In genomic region chr10:121036431-121036830, GRCh38 we compare ENCODE assay signal across 3 cellular contexts.
TF ChIP-seq lines count a peak whose summit lies in the region.

No MANE protein-coding gene starts in this region.

TF ChIP-seq in GM23338, 12 proteins besides CTCF, POLR2A, EP300 and RAD21 (continued from another document and continues in another):
- no peak for TF ChIP-seq REST (IDR thresholded peaks at IDR 0.05; ENCODE audit: unreplicated experiment)
- no peak for TF ChIP-seq STAT1 (IDR thresholded peaks at IDR 0.05; ENCODE audit: unreplicated experiment)

TF ChIP-seq in WTC11, 78 proteins besides CTCF, POLR2A, EP300 and RAD21 (continued from another document):
- no peak for TF ChIP-seq AR (CRISPR knock-in tag; IDR thresholded peaks at IDR 0.05)
- TF ChIP-seq ZSCAN18 (CRISPR knock-in tag; IDR thresholded peaks at IDR 0.05): no peak
- no peak for TF ChIP-seq EMX1 (CRISPR knock-in tag; IDR thresholded peaks at IDR 0.05)
- no peak for TF ChIP-seq IRF1 (CRISPR knock-in tag; IDR thresholded peaks at IDR 0.05)
- TF ChIP-seq, protein P1, sequence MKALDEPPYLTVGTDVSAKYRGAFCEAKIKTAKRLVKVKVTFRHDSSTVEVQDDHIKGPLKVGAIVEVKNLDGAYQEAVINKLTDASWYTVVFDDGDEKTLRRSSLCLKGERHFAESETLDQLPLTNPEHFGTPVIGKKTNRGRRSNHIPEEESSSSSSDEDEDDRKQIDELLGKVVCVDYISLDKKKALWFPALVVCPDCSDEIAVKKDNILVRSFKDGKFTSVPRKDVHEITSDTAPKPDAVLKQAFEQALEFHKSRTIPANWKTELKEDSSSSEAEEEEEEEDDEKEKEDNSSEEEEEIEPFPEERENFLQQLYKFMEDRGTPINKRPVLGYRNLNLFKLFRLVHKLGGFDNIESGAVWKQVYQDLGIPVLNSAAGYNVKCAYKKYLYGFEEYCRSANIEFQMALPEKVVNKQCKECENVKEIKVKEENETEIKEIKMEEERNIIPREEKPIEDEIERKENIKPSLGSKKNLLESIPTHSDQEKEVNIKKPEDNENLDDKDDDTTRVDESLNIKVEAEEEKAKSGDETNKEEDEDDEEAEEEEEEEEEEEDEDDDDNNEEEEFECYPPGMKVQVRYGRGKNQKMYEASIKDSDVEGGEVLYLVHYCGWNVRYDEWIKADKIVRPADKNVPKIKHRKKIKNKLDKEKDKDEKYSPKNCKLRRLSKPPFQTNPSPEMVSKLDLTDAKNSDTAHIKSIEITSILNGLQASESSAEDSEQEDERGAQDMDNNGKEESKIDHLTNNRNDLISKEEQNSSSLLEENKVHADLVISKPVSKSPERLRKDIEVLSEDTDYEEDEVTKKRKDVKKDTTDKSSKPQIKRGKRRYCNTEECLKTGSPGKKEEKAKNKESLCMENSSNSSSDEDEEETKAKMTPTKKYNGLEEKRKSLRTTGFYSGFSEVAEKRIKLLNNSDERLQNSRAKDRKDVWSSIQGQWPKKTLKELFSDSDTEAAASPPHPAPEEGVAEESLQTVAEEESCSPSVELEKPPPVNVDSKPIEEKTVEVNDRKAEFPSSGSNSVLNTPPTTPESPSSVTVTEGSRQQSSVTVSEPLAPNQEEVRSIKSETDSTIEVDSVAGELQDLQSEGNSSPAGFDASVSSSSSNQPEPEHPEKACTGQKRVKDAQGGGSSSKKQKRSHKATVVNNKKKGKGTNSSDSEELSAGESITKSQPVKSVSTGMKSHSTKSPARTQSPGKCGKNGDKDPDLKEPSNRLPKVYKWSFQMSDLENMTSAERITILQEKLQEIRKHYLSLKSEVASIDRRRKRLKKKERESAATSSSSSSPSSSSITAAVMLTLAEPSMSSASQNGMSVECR (CRISPR knock-in tag; IDR thresholded peaks at IDR 0.05; ENCODE audit: borderline replicate concordance): no peak
- TF ChIP-seq ZBTB21 (CRISPR knock-in tag; IDR thresholded peaks at IDR 0.05; ENCODE audit: borderline replicate concordance): no peak
- no peak for TF ChIP-seq ESRRA (CRISPR knock-in tag; IDR thresholded peaks at IDR 0.05; ENCODE audit: borderline replicate concordance)
- TF ChIP-seq, protein P2, sequence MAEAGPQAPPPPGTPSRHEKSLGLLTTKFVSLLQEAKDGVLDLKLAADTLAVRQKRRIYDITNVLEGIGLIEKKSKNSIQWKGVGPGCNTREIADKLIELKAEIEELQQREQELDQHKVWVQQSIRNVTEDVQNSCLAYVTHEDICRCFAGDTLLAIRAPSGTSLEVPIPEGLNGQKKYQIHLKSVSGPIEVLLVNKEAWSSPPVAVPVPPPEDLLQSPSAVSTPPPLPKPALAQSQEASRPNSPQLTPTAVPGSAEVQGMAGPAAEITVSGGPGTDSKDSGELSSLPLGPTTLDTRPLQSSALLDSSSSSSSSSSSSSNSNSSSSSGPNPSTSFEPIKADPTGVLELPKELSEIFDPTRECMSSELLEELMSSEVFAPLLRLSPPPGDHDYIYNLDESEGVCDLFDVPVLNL (CRISPR knock-in tag; IDR thresholded peaks at IDR 0.05; ENCODE audit: borderline replicate concordance, low read depth): no peak
- TF ChIP-seq NR1H2 (CRISPR knock-in tag; IDR thresholded peaks at IDR 0.05): no peak

TF ChIP-seq in SK-N-SH, 30 proteins besides CTCF, POLR2A, EP300 and RAD21 (continued from another document):
- TF ChIP-seq RFX5 (IDR thresholded peaks at IDR 0.05; ENCODE audit: low read length) (no peak), YY1 (IDR thresholded peaks at IDR 0.05; ENCODE audit: low read depth) (no peak), EZH2phosphoT487 (IDR thresholded peaks at IDR 0.05; ENCODE audit: borderline replicate concordance, low read depth) (no peak), REST (IDR thresholded peaks at IDR 0.05; ENCODE audit: low read depth, low read length) (no peak), FOSL2 (IDR thresholded peaks at IDR 0.05; ENCODE audit: borderline replicate concordance, low read depth) (no peak), RCOR1 (IDR thresholded peaks at IDR 0.05; ENCODE audit: low read length) (no peak)
TF ChIP-seq in SK-N-SH: peak in this region for 0.
